In the genomic region with DNA sequence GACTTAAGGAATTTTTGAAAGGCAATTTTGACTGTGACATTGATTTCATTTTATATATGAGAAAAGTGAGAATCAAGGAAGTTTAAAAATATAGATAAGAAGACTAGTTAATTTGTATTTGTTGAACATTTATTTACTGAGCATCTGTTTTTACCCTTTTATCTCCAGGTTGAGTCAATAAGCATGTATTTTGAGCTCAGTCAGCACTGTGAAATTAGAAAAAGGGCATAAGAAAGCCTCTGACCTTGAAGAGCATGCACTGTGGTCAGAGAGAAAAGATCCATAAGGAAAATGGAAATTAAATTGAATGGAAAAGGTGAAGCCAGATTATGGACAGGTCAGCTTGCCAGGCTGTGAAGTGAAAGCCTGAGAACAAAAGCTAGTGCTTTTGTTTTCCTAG, we compare ENCODE assay signal across 22 cellular contexts.
"Had no signal": no experiment of that assay in that cellular context is flagged by ENCODE, and none has a peak within 500 bp of the region (broad histone marks: within the 10 kb centered on the region; RNA-seq: fewer than 3 reads in every experiment).

No MANE protein-coding gene starts in this region.

- H3K9me3 ChIP-seq: mucosa of descending colon, ovary, stomach, testis had no signal

- H3K9me3 Mint-ChIP-seq: activated naive CD4-positive, alpha-beta T cell treated with anti-CD3 and anti-CD28 coated beads, Interleukin-2, amount 10 ng/mL, durations not matched to agents 7 days and 5 days; dendritic cell treated with granulocyte-macrophage colony-stimulating factor and Interleukin-4, amounts not matched to agents 40 ng/mL and 50 ng/mL, for 4 days; effector memory CD8-positive, alpha-beta T cell; immature natural killer cell; naive B cell; stimulated activated effector memory CD8-positive, alpha-beta T cell treated with anti-CD3 and anti-CD28 coated beads, Interleukin-12 subunit alpha, Interleukin-12 subunit beta, amount 100 ng/mL, for 72 hours; T-helper 1 cell treated with Interleukin-12 subunit alpha and Interleukin-12 subunit beta and Interleukin-4 antibody, amounts not matched to agents 30 μg/mL and 1 μg/mL, for 36 hours; type B pancreatic cell had no signal

- H3K36me3 ChIP-seq: ovary had no signal

- H3K27ac ChIP-seq: ovary had no signal

- DNase-seq: activated CD8-positive, alpha-beta memory T cell treated with anti-CD3 and anti-CD28 coated beads for 24 hours; activated CD8-positive, alpha-beta memory T cell treated with anti-CD3 and anti-CD28 coated beads, Interleukin-2, amount 50 U/mL, for 48 hours; activated effector memory CD4-positive, alpha-beta T cell treated with Interleukin-2 at 50 U/mL for 16 hours; activated naive CD4-positive, alpha-beta T cell treated with anti-CD3 and anti-CD28 coated beads, Interleukin-2, amount 10 ng/mL, durations not matched to agents 7 days and 5 days; activated T-cell treated with anti-CD3 and anti-CD28 coated beads, Interleukin-2, amount 50 U/mL, for 48 hours; effector memory CD8-positive, alpha-beta T cell; immature natural killer cell; kidney glomerular epithelial cell; left ventricle myocardium superior; mucosa of descending colon; naive B cell; ovary; stimulated activated CD4-positive, alpha-beta T cell treated with anti-CD3 and anti-CD28 coated beads, Interleukin-4, amount 100 ng/mL, for 1 hour; stomach; testis had no signal

- H3K27me3 ChIP-seq: ovary, stomach, testis had no signal

- ATAC-seq: activated CD4-positive, CD25-positive, alpha-beta regulatory T cell treated with anti-CD3 and anti-CD28 coated beads, Interleukin-2, amount 50 U/mL, for 24 hours; effector memory CD8-positive, alpha-beta T cell; left ventricle myocardium superior; mucosa of descending colon; sciatic nerve; stimulated activated effector memory CD8-positive, alpha-beta T cell treated with anti-CD3 and anti-CD28 coated beads, Interleukin-12 subunit alpha, Interleukin-12 subunit beta, amount 100 ng/mL, for 72 hours had no signal

- H3K27me3 Mint-ChIP-seq: activated naive CD4-positive, alpha-beta T cell treated with anti-CD3 and anti-CD28 coated beads, Interleukin-2, amount 10 ng/mL, durations not matched to agents 7 days and 5 days; effector memory CD8-positive, alpha-beta T cell; naive B cell; type B pancreatic cell had no signal

- H3K4me3 Mint-ChIP-seq: activated naive CD4-positive, alpha-beta T cell treated with anti-CD3 and anti-CD28 coated beads, Interleukin-2, amount 10 ng/mL, durations not matched to agents 7 days and 5 days; dendritic cell treated with granulocyte-macrophage colony-stimulating factor and Interleukin-4, amounts not matched to agents 40 ng/mL and 50 ng/mL, for 4 days; effector memory CD8-positive, alpha-beta T cell; immature natural killer cell; naive B cell; stimulated activated effector memory CD8-positive, alpha-beta T cell treated with anti-CD3 and anti-CD28 coated beads, Interleukin-12 subunit alpha, Interleukin-12 subunit beta, amount 100 ng/mL, for 72 hours; T-helper 1 cell treated with Interleukin-12 subunit alpha and Interleukin-12 subunit beta and Interleukin-4 antibody, amounts not matched to agents 30 μg/mL and 1 μg/mL, for 36 hours; type B pancreatic cell had no signal

- H3K27ac Mint-ChIP-seq: activated naive CD4-positive, alpha-beta T cell treated with anti-CD3 and anti-CD28 coated beads, Interleukin-2, amount 10 ng/mL, durations not matched to agents 7 days and 5 days; dendritic cell treated with granulocyte-macrophage colony-stimulating factor and Interleukin-4, amounts not matched to agents 40 ng/mL and 50 ng/mL, for 4 days; effector memory CD8-positive, alpha-beta T cell; T-helper 1 cell treated with Interleukin-12 subunit alpha and Interleukin-12 subunit beta and Interleukin-4 antibody, amounts not matched to agents 30 μg/mL and 1 μg/mL, for 36 hours; type B pancreatic cell had no signal

- H3K4me3 ChIP-seq: mucosa of descending colon, ovary, smooth muscle cell, stomach, testis had no signal
